Comparison of ENCODE assay signal across 17 cellular contexts in genomic region chr5:150521522-150521817, GRCh38.
"Had no signal": no experiment of that assay in that cellular context is flagged by ENCODE, and none has a peak within 500 bp of the region (broad histone marks: within the 10 kb centered on the region; RNA-seq: fewer than 3 reads in every experiment).

No MANE protein-coding gene starts in this region.

- H3K4me3 Mint-ChIP-seq: central memory CD8-positive, alpha-beta T cell; effector memory CD8-positive, alpha-beta T cell; natural killer cell treated with Interleukin-12 subunit alpha and Interleukin-12 subunit beta and Interleukin-15 and Interleukin-18, amount 100 ng/mL, for 72 hours had no signal

- DNase-seq: activated CD4-positive, alpha-beta T cell treated with anti-CD3 and anti-CD28 coated beads, Interleukin-2, amount 50 U/mL, for 48 hours; activated naive CD4-positive, alpha-beta T cell treated with anti-CD3 and anti-CD28 coated beads, Interleukin-2, amount 50 U/mL, for 16 hours; cortex of kidney; effector memory CD8-positive, alpha-beta T cell; gastrocnemius medialis; nucleus accumbens; right cardiac atrium; small intestine; stimulated activated CD4-positive, alpha-beta T cell treated with anti-CD3 and anti-CD28 coated beads, Interleukin-4, amount 100 ng/mL, for 4 hours; stimulated activated CD8-positive, alpha-beta memory T cell treated with anti-CD3 and anti-CD28 coated beads, Interleukin-4, amount 100 ng/mL, for 48 hours; stimulated activated naive CD4-positive, alpha-beta T cell treated with Interleukin-2 at 50 U/mL for 16 hours; upper lobe of right lung; WERI-Rb-1 had no signal

- H3K27ac Mint-ChIP-seq: effector memory CD8-positive, alpha-beta T cell; natural killer cell treated with Interleukin-12 subunit alpha and Interleukin-12 subunit beta and Interleukin-15 and Interleukin-18, amount 100 ng/mL, for 72 hours had no signal

- H3K4me3 ChIP-seq: adrenal gland, gastrocnemius medialis, upper lobe of right lung had no signal

- H3K9me3 ChIP-seq: adrenal gland, gastrocnemius medialis, upper lobe of right lung had no signal

- H3K36me3 Mint-ChIP-seq: natural killer cell treated with Interleukin-12 subunit alpha and Interleukin-12 subunit beta and Interleukin-15 and Interleukin-18, amount 100 ng/mL, for 72 hours had no signal

- H3K27me3 Mint-ChIP-seq: central memory CD8-positive, alpha-beta T cell; effector memory CD8-positive, alpha-beta T cell; natural killer cell treated with Interleukin-12 subunit alpha and Interleukin-12 subunit beta and Interleukin-15 and Interleukin-18, amount 100 ng/mL, for 72 hours had no signal

- H3K27me3 ChIP-seq: adrenal gland, gastrocnemius medialis, upper lobe of right lung had no signal

- H3K9me3 Mint-ChIP-seq: central memory CD8-positive, alpha-beta T cell; effector memory CD8-positive, alpha-beta T cell; natural killer cell treated with Interleukin-12 subunit alpha and Interleukin-12 subunit beta and Interleukin-15 and Interleukin-18, amount 100 ng/mL, for 72 hours had no signal

- ATAC-seq: effector memory CD8-positive, alpha-beta T cell; gastrocnemius medialis; natural killer cell treated with Interleukin-12 subunit alpha and Interleukin-12 subunit beta and Interleukin-15 and Interleukin-18, amount 100 ng/mL, for 72 hours; right cardiac atrium; SK-N-SH treated with all-trans-retinoic acid at 6 μM for 48 hours; upper lobe of right lung had no signal

- FAIRE-seq: small intestine had no signal
